In the genomic region with DNA sequence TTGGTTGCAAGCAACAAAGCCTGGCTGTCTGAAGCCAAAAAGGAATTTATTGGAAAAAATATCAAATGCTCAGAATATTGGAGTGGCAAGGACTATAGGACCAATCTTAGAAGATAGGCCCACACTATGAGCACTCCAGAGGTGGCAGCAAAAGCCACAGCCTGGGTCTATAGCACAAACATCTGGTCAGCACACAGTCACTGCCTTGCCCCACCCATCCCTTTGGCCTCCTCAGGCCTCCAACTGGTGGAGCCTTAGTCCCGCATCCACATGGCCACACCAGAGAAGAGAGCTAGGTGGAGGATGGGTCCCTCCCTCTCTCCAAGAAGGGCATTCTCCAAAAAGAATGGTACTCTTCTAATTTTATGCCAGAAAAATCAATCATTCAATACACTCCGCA, we compare ENCODE assay signal across 18 cellular contexts.
"Had no signal": no experiment of that assay in that cellular context is flagged by ENCODE, and none has a peak within 500 bp of the region (broad histone marks: within the 10 kb centered on the region; RNA-seq: fewer than 3 reads in every experiment).

No MANE protein-coding gene starts in this region.

- H3K27me3 ChIP-seq: gastrocnemius medialis, heart left ventricle, left lung, suprapubic skin had no signal

- H3K36me3 ChIP-seq: gastrocnemius medialis, left lung, suprapubic skin had no signal

- H3K27ac ChIP-seq: gastrocnemius medialis, heart left ventricle, left lung, suprapubic skin had no signal

- ATAC-seq: activated CD8-positive, alpha-beta T cell treated with anti-CD3 and anti-CD28 coated beads for 36 hours; activated T-helper 17 cell treated with anti-CD3 and anti-CD28 coated beads, Interleukin-2, amount 50 U/mL, for 72 hours; gastrocnemius medialis; left lung had no signal

- DNase-seq: activated CD4-positive, alpha-beta T cell treated with anti-CD3 and anti-CD28 coated beads, Interleukin-2, amount 10 ng/mL, durations not matched to agents 24 days and 14 days; activated CD8-positive, alpha-beta T cell treated with anti-CD3 and anti-CD28 coated beads for 36 hours; activated naive CD4-positive, alpha-beta T cell treated with anti-CD3 and anti-CD28 coated beads for 36 hours; activated T-cell treated with anti-CD3 and anti-CD28 coated beads, Interleukin-2, amount 50 U/mL, for 1 hour; caudate nucleus; erythroblast; gastrocnemius medialis; heart left ventricle; kidney; left lung; occipital lobe; posterior cingulate gyrus; T-helper 9 cell; trophoblast cell had no signal

- H3K9me3 Mint-ChIP-seq: activated CD4-positive, alpha-beta T cell treated with anti-CD3 and anti-CD28 coated beads, Interleukin-2, amount 10 ng/mL, durations not matched to agents 24 days and 14 days; activated CD8-positive, alpha-beta T cell treated with anti-CD3 and anti-CD28 coated beads for 36 hours; activated naive CD4-positive, alpha-beta T cell treated with anti-CD3 and anti-CD28 coated beads for 36 hours; activated T-helper 17 cell treated with anti-CD3 and anti-CD28 coated beads, Interleukin-2, amount 50 U/mL, for 72 hours; stimulated activated naive CD8-positive, alpha-beta T cell treated with anti-CD3 and anti-CD28 coated beads, Interleukin-15, Interleukin-2, amounts not matched to agents 100 ng/mL and 50 ng/mL, for 24 hours had no signal

- H3K4me3 ChIP-seq: gastrocnemius medialis, heart left ventricle, left lung, suprapubic skin had no signal

- H3K27me3 Mint-ChIP-seq: activated CD4-positive, alpha-beta T cell treated with anti-CD3 and anti-CD28 coated beads, Interleukin-2, amount 10 ng/mL, durations not matched to agents 24 days and 14 days; activated CD8-positive, alpha-beta T cell treated with anti-CD3 and anti-CD28 coated beads for 36 hours; activated T-helper 17 cell treated with anti-CD3 and anti-CD28 coated beads, Interleukin-2, amount 50 U/mL, for 72 hours; brain; stimulated activated naive CD8-positive, alpha-beta T cell treated with anti-CD3 and anti-CD28 coated beads, Interleukin-15, Interleukin-2, amounts not matched to agents 100 ng/mL and 50 ng/mL, for 24 hours had no signal

- H3K27ac Mint-ChIP-seq: activated CD4-positive, alpha-beta T cell treated with anti-CD3 and anti-CD28 coated beads, Interleukin-2, amount 10 ng/mL, durations not matched to agents 24 days and 14 days; activated CD8-positive, alpha-beta T cell treated with anti-CD3 and anti-CD28 coated beads for 36 hours; activated naive CD4-positive, alpha-beta T cell treated with anti-CD3 and anti-CD28 coated beads for 36 hours; activated T-helper 17 cell treated with anti-CD3 and anti-CD28 coated beads, Interleukin-2, amount 50 U/mL, for 72 hours; stimulated activated naive CD8-positive, alpha-beta T cell treated with anti-CD3 and anti-CD28 coated beads, Interleukin-15, Interleukin-2, amounts not matched to agents 100 ng/mL and 50 ng/mL, for 24 hours had no signal

- H3K9me3 ChIP-seq: gastrocnemius medialis, heart left ventricle, left lung, suprapubic skin had no signal

- H3K4me3 Mint-ChIP-seq: activated CD4-positive, alpha-beta T cell treated with anti-CD3 and anti-CD28 coated beads, Interleukin-2, amount 10 ng/mL, durations not matched to agents 24 days and 14 days; activated CD8-positive, alpha-beta T cell treated with anti-CD3 and anti-CD28 coated beads for 36 hours; activated naive CD4-positive, alpha-beta T cell treated with anti-CD3 and anti-CD28 coated beads for 36 hours; activated T-helper 17 cell treated with anti-CD3 and anti-CD28 coated beads, Interleukin-2, amount 50 U/mL, for 72 hours; brain; stimulated activated naive CD8-positive, alpha-beta T cell treated with anti-CD3 and anti-CD28 coated beads, Interleukin-15, Interleukin-2, amounts not matched to agents 100 ng/mL and 50 ng/mL, for 24 hours had no signal
